ENCODE assay signal across 8 cellular contexts in genomic region chr2:109614715-109615636, GRCh38. TPM values are rescaled to one million over a fixed set of nuclear protein-coding genes. Genes with fewer than 3 reads are reported as not detected.
DNase-seq lines count a peak whose midpoint lies in the region; ATAC-seq and TF ChIP-seq lines count a peak whose summit lies in the region.

No MANE protein-coding gene starts in this region.

- peak; percentile 31 for DNase-seq in activated CD4-positive, CD25-positive, alpha-beta regulatory T cell treated with anti-CD3 and anti-CD28 coated beads, Interleukin-2, amount 50 U/mL, for 72 hours
- no peak for DNase-seq in activated CD4-positive, CD25-positive, alpha-beta regulatory T cell (lab: John Stamatoyannopoulos, UW)
- peak; percentile 42 for DNase-seq in iPS-NIHi11 (ENCODE audit: low spot score)
- DNase-seq in stomach = no peak
- DNase-seq in NCI-H2107 (lab: John Stamatoyannopoulos, UW) = no peak
- no peak for DNase-seq in NOMO-1 treated with dmso at 0.1 percent for 144 hours (lab: John Stamatoyannopoulos, UW; ENCODE audit: unreplicated experiment)

- no peaks in the 10 kb centered on the region for H3K9me3 Mint-ChIP-seq in activated T-helper 17 cell treated with anti-CD3 and anti-CD28 coated beads, Interleukin-2, amount 50 U/mL, for 72 hours

- no peak overlapping the region for H3K27ac Mint-ChIP-seq in activated T-helper 17 cell treated with anti-CD3 and anti-CD28 coated beads, Interleukin-2, amount 50 U/mL, for 72 hours

- peaks cover 4% of the 10 kb centered on the region for H3K4me1 Mint-ChIP-seq in activated T-helper 17 cell treated with anti-CD3 and anti-CD28 coated beads, Interleukin-2, amount 50 U/mL, for 72 hours

- 7 to 27% (median 12%) methylated on average over 20 to 90 of the region's 90 CpGs for WGBS in stomach, 5 donors

- H3K36me3 ChIP-seq in stomach = no peaks in the 10 kb centered on the region

- peaks cover 27% of the 10 kb centered on the region for H3K27me3 Mint-ChIP-seq in activated T-helper 17 cell treated with anti-CD3 and anti-CD28 coated beads, Interleukin-2, amount 50 U/mL, for 72 hours

- H3K4me3 ChIP-seq in stomach = peak overlapping the region; percentile 47 to 89 (median 76)

- no peak for TF ChIP-seq EP300 in stomach (IDR thresholded peaks at IDR 0.05)

- peaks cover 14 to 56% (median 42%) of the 10 kb centered on the region in 4 donors for H3K4me1 ChIP-seq in stomach

- no peak for ATAC-seq in activated T-helper 17 cell treated with anti-CD3 and anti-CD28 coated beads, Interleukin-2, amount 50 U/mL, for 72 hours (replicated peaks)
- no peak for ATAC-seq in GM18861 (IDR thresholded peaks at IDR 0.05; ENCODE audit: unreplicated experiment)

- no peak for TF ChIP-seq POLR2A in stomach (IDR thresholded peaks at IDR 0.05)

- H3K27me3 ChIP-seq in stomach = peaks cover 0 to 27% (median 13%) of the 10 kb centered on the region in 3 donors

- peak overlapping the region; percentile 94 to 100 (median 98) for H3K27ac ChIP-seq in stomach

- TF ChIP-seq CTCF in stomach (IDR thresholded peaks at IDR 0.05) = no peak

- H3K36me3 Mint-ChIP-seq in activated T-helper 17 cell treated with anti-CD3 and anti-CD28 coated beads, Interleukin-2, amount 50 U/mL, for 72 hours (ENCODE audit: low read depth) = peaks cover 7% of the 10 kb centered on the region

- intact Hi-C loops in stomach (cut with DNase I; ENCODE audit: low total_unique reads) = no loop called here

- peak overlapping the region; percentile 48 for H3K4me3 Mint-ChIP-seq in activated T-helper 17 cell treated with anti-CD3 and anti-CD28 coated beads, Interleukin-2, amount 50 U/mL, for 72 hours

- H3K9me3 ChIP-seq in stomach = no peaks in the 10 kb centered on the region

RNA-seq across cellular contexts. Expression of gene SOWAHC, which starts 0.8 kb away (rescaled TPM):
- total RNA-seq in activated T-helper 17 cell treated with anti-CD3 and anti-CD28 coated beads, Interleukin-2, amount 50 U/mL, for 72 hours = 1 to 10 TPM in 1 of 2 donors, under 1 TPM in 1; 0.45 to 1.7 TPM
- 10 to 100 TPM in 4 of 5 donors, 1 to 10 TPM in 1; 5.3 to 93.9 (median 16.7) TPM for total RNA-seq in stomach
- polyA plus RNA-seq in stomach = 1 to 10 TPM; 3.3 to 7.6 (median 7.2) TPM

RNA-seq across cellular contexts. Expression of gene SEPTIN10, which starts 1.2 kb away (rescaled TPM):
- 1 to 10 TPM; 3.0 to 7.5 TPM for total RNA-seq in activated T-helper 17 cell treated with anti-CD3 and anti-CD28 coated beads, Interleukin-2, amount 50 U/mL, for 72 hours
- total RNA-seq in stomach = 100 to 1,000 TPM in 1 of 5 donors, 10 to 100 TPM in 4; 29.0 to 101 (median 54.9) TPM
- polyA plus RNA-seq in stomach = 10 to 100 TPM; 24.9 to 41.9 (median 31.0) TPM

Comparison
In these comparisons a context has a peak if more than half of its experiments do, and no peak if none do; other contexts are left out.
1. DNase-seq: peak in activated CD4-positive, CD25-positive, alpha-beta regulatory T cell treated with anti-CD3 and anti-CD28 coated beads, Interleukin-2, amount 50 U/mL, for 72 hours (single experiment) and iPS-NIHi11 (single experiment); none in activated CD4-positive, CD25-positive, alpha-beta regulatory T cell (0 of 4), stomach (single experiment), NCI-H2107 (single experiment) and NOMO-1 treated with dmso at 0.1 percent for 144 hours (single experiment).